ENCODE assay signal across 17 cellular contexts in genomic region chr3:48405343-48405881, GRCh38. TPM values are rescaled to one million over a fixed set of nuclear protein-coding genes. Genes with fewer than 3 reads are reported as not detected.
DNase-seq lines count a peak whose midpoint lies in the region; ATAC-seq and TF ChIP-seq lines count a peak whose summit lies in the region.
"Had no signal": no experiment of that assay in that cellular context is flagged by ENCODE, and none has a peak within 500 bp of the region (broad histone marks: within the 10 kb centered on the region; RNA-seq: fewer than 3 reads in every experiment).

No MANE protein-coding gene starts in this region.

- no peak overlapping the region for H3K4me3 ChIP-seq in left lung
- no peak overlapping the region for H3K4me3 ChIP-seq in endodermal cell (ENCODE audit: low read length)
- H3K4me3 ChIP-seq: psoas muscle had no signal

- H3K27me3 ChIP-seq in left lung (no peaks in the 10 kb centered on the region), endodermal cell (ENCODE audit: control insufficient read depth, insufficient read depth, low read length, poor library complexity, severe bottlenecking) (no peaks in the 10 kb centered on the region)

- H3K9me3 Mint-ChIP-seq in activated CD8-positive, alpha-beta memory T cell treated with anti-CD3 and anti-CD28 coated beads, Interleukin-2, amount 10 ng/mL, durations not matched to agents 7 days and 5 days (ENCODE audit: low read depth) = no peaks in the 10 kb centered on the region
- no peaks in the 10 kb centered on the region for H3K9me3 Mint-ChIP-seq in endodermal cell
- H3K9me3 Mint-ChIP-seq: activated naive CD8-positive, alpha-beta T cell treated with anti-CD3 and anti-CD28 coated beads, Interleukin-2, amount 50 U/mL, for 24 hours; CD4-positive, alpha-beta memory T cell had no signal

- H3K4me1 Mint-ChIP-seq in activated CD8-positive, alpha-beta memory T cell treated with anti-CD3 and anti-CD28 coated beads, Interleukin-2, amount 10 ng/mL, durations not matched to agents 7 days and 5 days = no peaks in the 10 kb centered on the region
- no peaks in the 10 kb centered on the region for H3K4me1 Mint-ChIP-seq in endodermal cell
- H3K4me1 Mint-ChIP-seq: activated naive CD8-positive, alpha-beta T cell treated with anti-CD3 and anti-CD28 coated beads, Interleukin-2, amount 50 U/mL, for 24 hours had no signal

- H3K27me3 Mint-ChIP-seq in activated CD8-positive, alpha-beta memory T cell treated with anti-CD3 and anti-CD28 coated beads, Interleukin-2, amount 10 ng/mL, durations not matched to agents 7 days and 5 days = peaks cover 2% of the 10 kb centered on the region
- H3K27me3 Mint-ChIP-seq in endodermal cell (ENCODE audit: insufficient read depth) = no peaks in the 10 kb centered on the region
- H3K27me3 Mint-ChIP-seq: activated naive CD8-positive, alpha-beta T cell treated with anti-CD3 and anti-CD28 coated beads, Interleukin-2, amount 50 U/mL, for 24 hours had no signal

- peak; percentile 3 for DNase-seq in GM10266 (ENCODE audit: extremely low spot score)
- peak; percentile 31 for DNase-seq in activated CD8-positive, alpha-beta memory T cell treated with anti-CD3 and anti-CD28 coated beads, Interleukin-2, amount 10 ng/mL, durations not matched to agents 7 days and 5 days
- peak; percentile 22 to 78 for DNase-seq in left lung
- peak; percentile 14 for DNase-seq in stimulated activated CD8-positive, alpha-beta memory T cell treated with anti-CD3 and anti-CD28 coated beads, Interleukin-4, amount 100 ng/mL, for 48 hours
- no peak for DNase-seq in endodermal cell
- no peak for DNase-seq in NCI-H446 (lab: John Stamatoyannopoulos, UW)
- DNase-seq: activated CD8-positive, alpha-beta T cell treated with anti-CD3 and anti-CD28 coated beads, Interleukin-2, amount 10 ng/mL, durations not matched to agents 7 days and 5 days; activated naive CD8-positive, alpha-beta T cell treated with anti-CD3 and anti-CD28 coated beads, Interleukin-2, amount 50 U/mL, for 24 hours; CD4-positive, alpha-beta memory T cell; GDM1; HCEC 1CT; NCI-H2029; NCI-H774; SHP77 treated with DMSO at 0.1 percent for 48 hours; T-helper 9 cell had no signal

- H3K36me3 ChIP-seq in left lung = peaks cover 0 to 68% of the 10 kb centered on the region in 2 donors
- H3K36me3 ChIP-seq in endodermal cell (ENCODE audit: control insufficient read depth, insufficient read depth, low read length) = peaks cover 68% of the 10 kb centered on the region

- no peak overlapping the region for H3K4me3 Mint-ChIP-seq in activated CD8-positive, alpha-beta memory T cell treated with anti-CD3 and anti-CD28 coated beads, Interleukin-2, amount 10 ng/mL, durations not matched to agents 7 days and 5 days
- no peak overlapping the region for H3K4me3 Mint-ChIP-seq in endodermal cell
- H3K4me3 Mint-ChIP-seq: activated CD8-positive, alpha-beta T cell treated with anti-CD3 and anti-CD28 coated beads, Interleukin-2, amount 10 ng/mL, durations not matched to agents 7 days and 5 days; activated naive CD8-positive, alpha-beta T cell treated with anti-CD3 and anti-CD28 coated beads, Interleukin-2, amount 50 U/mL, for 24 hours; CD4-positive, alpha-beta memory T cell had no signal

- no peaks in the 10 kb centered on the region for H3K9me3 ChIP-seq in left lung
- no peaks in the 10 kb centered on the region for H3K9me3 ChIP-seq in endodermal cell (ENCODE audit: control insufficient read depth, low read length)
- H3K9me3 ChIP-seq: psoas muscle had no signal

- H3K27ac ChIP-seq in left lung = no peak overlapping the region
- H3K27ac ChIP-seq in endodermal cell (ENCODE audit: low read depth, low read length) = no peak overlapping the region
- H3K27ac ChIP-seq: psoas muscle had no signal

- no peak for ATAC-seq in activated CD8-positive, alpha-beta memory T cell treated with anti-CD3 and anti-CD28 coated beads, Interleukin-2, amount 10 ng/mL, durations not matched to agents 7 days and 5 days
- ATAC-seq in left lung (no peak), GM18520 (IDR thresholded peaks at IDR 0.05; ENCODE audit: unreplicated experiment) (no peak)
- ATAC-seq: activated CD8-positive, alpha-beta T cell treated with anti-CD3 and anti-CD28 coated beads, Interleukin-2, amount 10 ng/mL, durations not matched to agents 7 days and 5 days; activated naive CD8-positive, alpha-beta T cell treated with anti-CD3 and anti-CD28 coated beads, Interleukin-2, amount 50 U/mL, for 24 hours; psoas muscle had no signal

- no peaks in the 10 kb centered on the region for H3K36me3 Mint-ChIP-seq in activated CD8-positive, alpha-beta memory T cell treated with anti-CD3 and anti-CD28 coated beads, Interleukin-2, amount 10 ng/mL, durations not matched to agents 7 days and 5 days
- H3K36me3 Mint-ChIP-seq in endodermal cell (ENCODE audit: low read depth) = peaks cover 75% of the 10 kb centered on the region
- H3K36me3 Mint-ChIP-seq: CD4-positive, alpha-beta memory T cell had no signal

- intact Hi-C loops in left lung (cut with DNase I) = no loop called here

- TF ChIP-seq CTCF in GM10266 (IDR thresholded peaks at IDR 0.05; ENCODE audit: control insufficient read depth, insufficient read depth, low read depth, missing control alignments) = no peak
- no peak for TF ChIP-seq CTCF in left lung (IDR thresholded peaks at IDR 0.05)
- no peak for TF ChIP-seq CTCF in endodermal cell (conservative IDR thresholded peaks at IDR 0.05)

- no peak overlapping the region for H3K9ac ChIP-seq in endodermal cell (ENCODE audit: extremely low read depth, low read length, poor library complexity, severe bottlenecking)

- no peaks in the 10 kb centered on the region for H3K4me1 ChIP-seq in left lung
- no peaks in the 10 kb centered on the region for H3K4me1 ChIP-seq in endodermal cell (ENCODE audit: control insufficient read depth, insufficient read depth, low read length)
- H3K4me1 ChIP-seq: psoas muscle had no signal

- CTCF ChIA-PET in activated CD8-positive, alpha-beta memory T cell treated with anti-CD3 and anti-CD28 coated beads, Interleukin-2, amount 10 ng/mL, durations not matched to agents 7 days and 5 days (lab: Charles Lee) = interaction anchor here (4.3 to 6.0 kb wide), 2 partner anchors 30 to 143 kb away, joined by 34 to 78 read pairs; no protein-coding TSS in a partner anchor

- WGBS in endodermal cell (ENCODE audit: insufficient coverage in 1 of 2, insufficient read length in 1 of 2), 2 experiments = 91 to 94% methylated on average over 9 to 13 of the region's 13 CpGs

- no peak overlapping the region for H3K27ac Mint-ChIP-seq in activated CD8-positive, alpha-beta memory T cell treated with anti-CD3 and anti-CD28 coated beads, Interleukin-2, amount 10 ng/mL, durations not matched to agents 7 days and 5 days
- no peak overlapping the region for H3K27ac Mint-ChIP-seq in endodermal cell
- H3K27ac Mint-ChIP-seq: activated CD8-positive, alpha-beta T cell treated with anti-CD3 and anti-CD28 coated beads, Interleukin-2, amount 10 ng/mL, durations not matched to agents 7 days and 5 days; activated naive CD8-positive, alpha-beta T cell treated with anti-CD3 and anti-CD28 coated beads, Interleukin-2, amount 50 U/mL, for 24 hours had no signal

RNA-seq across cellular contexts. Expression of gene PLXNB1, which starts 24.5 kb away (rescaled TPM):
- 1 to 10 TPM; 1.8 to 4.0 TPM for total RNA-seq in activated CD8-positive, alpha-beta memory T cell treated with anti-CD3 and anti-CD28 coated beads, Interleukin-2, amount 10 ng/mL, durations not matched to agents 7 days and 5 days
- total RNA-seq in left lung (100 to 1,000 TPM in 1 of 2 donors, 10 to 100 TPM in 1; 65.0 to 128 TPM), endodermal cell (100 to 1,000 TPM; 175 to 216 TPM)
- polyA plus RNA-seq in endodermal cell (2013, experiment 1 of 2) = 165 TPM
- polyA plus RNA-seq in endodermal cell (2013, experiment 2 of 2) = 157 TPM

RNA-seq across cellular contexts. Expression of gene FBXW12, which starts 33.4 kb away (rescaled TPM):
- total RNA-seq in activated CD8-positive, alpha-beta memory T cell treated with anti-CD3 and anti-CD28 coated beads, Interleukin-2, amount 10 ng/mL, durations not matched to agents 7 days and 5 days = not detected
- total RNA-seq in left lung (not detected), endodermal cell (1 to 10 TPM in 1 of 2 donors, under 1 TPM in 1; 0.13 to 1.4 TPM)
- polyA plus RNA-seq in endodermal cell (2013, experiment 1 of 2) = 0.61 TPM
- 0.62 TPM for polyA plus RNA-seq in endodermal cell (2013, experiment 2 of 2)
- total RNA-seq: activated CD8-positive, alpha-beta T cell treated with anti-CD3 and anti-CD28 coated beads, Interleukin-2, amount 10 ng/mL, durations not matched to agents 7 days and 5 days; CD4-positive, alpha-beta memory T cell; psoas muscle had no signal
- polyA plus RNA-seq: CD4-positive, alpha-beta memory T cell had no signal

RNA-seq across cellular contexts. Expression of gene CCDC51, which starts 34.5 kb away (rescaled TPM):
- total RNA-seq in activated CD8-positive, alpha-beta memory T cell treated with anti-CD3 and anti-CD28 coated beads, Interleukin-2, amount 10 ng/mL, durations not matched to agents 7 days and 5 days = 10 to 100 TPM; 18.4 to 21.9 TPM
- total RNA-seq in left lung (10 to 100 TPM; 13.4 to 14.7 TPM), endodermal cell (10 to 100 TPM; 14.5 to 14.6 TPM)
- 15.2 TPM for polyA plus RNA-seq in endodermal cell (2013, experiment 1 of 2)
- polyA plus RNA-seq in endodermal cell (2013, experiment 2 of 2) = 14.4 TPM

RNA-seq across cellular contexts. Expression of gene TMA7, which starts 34.6 kb away (rescaled TPM):
- 100 to 1,000 TPM; 219 to 298 TPM for total RNA-seq in activated CD8-positive, alpha-beta memory T cell treated with anti-CD3 and anti-CD28 coated beads, Interleukin-2, amount 10 ng/mL, durations not matched to agents 7 days and 5 days
- total RNA-seq in left lung (100 to 1,000 TPM; 174 to 211 TPM), endodermal cell (100 to 1,000 TPM; 290 to 326 TPM)
- polyA plus RNA-seq in endodermal cell (2013, experiment 1 of 2) = 420 TPM
- 414 TPM for polyA plus RNA-seq in endodermal cell (2013, experiment 2 of 2)

RNA-seq across cellular contexts. Expression of gene ATRIP, which starts 41.1 kb away (rescaled TPM):
- total RNA-seq in activated CD8-positive, alpha-beta memory T cell treated with anti-CD3 and anti-CD28 coated beads, Interleukin-2, amount 10 ng/mL, durations not matched to agents 7 days and 5 days = 10 to 100 TPM; 20.9 to 21.2 TPM
- total RNA-seq in left lung (1 to 10 TPM; 7.4 to 9.9 TPM), endodermal cell (10 to 100 TPM; 11.7 to 16.1 TPM)
- 11.6 TPM for polyA plus RNA-seq in endodermal cell (2013, experiment 1 of 2)
- 15.2 TPM for polyA plus RNA-seq in endodermal cell (2013, experiment 2 of 2)

Comparison
In these comparisons a context has a peak if more than half of its experiments do, and no peak if none do; other contexts are left out.
1. DNase-seq: peak in GM10266 (single experiment), activated CD8-positive, alpha-beta memory T cell treated with anti-CD3 and anti-CD28 coated beads, Interleukin-2, amount 10 ng/mL, durations not matched to agents 7 days and 5 days (single experiment), left lung (2 of 2) and stimulated activated CD8-positive, alpha-beta memory T cell treated with anti-CD3 and anti-CD28 coated beads, Interleukin-4, amount 100 ng/mL, for 48 hours (single experiment); none in endodermal cell (single experiment) and NCI-H446 (0 of 2).
2. RNA of gene PLXNB1, which starts 24.5 kb away (total RNA-seq): 175 to 216 TPM in endodermal cell and 65.0 to 128 TPM in left lung; 1.8 to 4.0 TPM in activated CD8-positive, alpha-beta memory T cell treated with anti-CD3 and anti-CD28 coated beads, Interleukin-2, amount 10 ng/mL, durations not matched to agents 7 days and 5 days; every median in the first group is over 10 times any median in the second.